In genomic region chr17:16363749-16364536, GRCh38 we compare ENCODE assay signal across 8 cellular contexts. TPM values are rescaled to one million over a fixed set of nuclear protein-coding genes. Genes with fewer than 3 reads are reported as not detected.
A peak's percentile ranks its signal among the peaks of the same experiment; 100 is the strongest.
DNase-seq lines count a peak whose midpoint lies in the region; ATAC-seq and TF ChIP-seq lines count a peak whose summit lies in the region.

No MANE protein-coding gene starts in this region.

- no peak overlapping the region for H3K27ac Mint-ChIP-seq in activated T-cell treated with anti-CD3 and anti-CD28 coated beads, Interleukin-2, amount 50 U/mL, for 24 hours
- H3K27ac Mint-ChIP-seq in neural progenitor cell = no peak overlapping the region

- H3K4me3 ChIP-seq in Panc1 (ENCODE audit: low read depth in 2 of 2, low read length in 2 of 2) (no peak overlapping the region), fibroblast of mammary gland (ENCODE audit: control insufficient read depth, low read depth, low read length) (no peak overlapping the region), neural progenitor cell (no peak overlapping the region), suprapubic skin (no peak overlapping the region)

- H3K9me3 ChIP-seq in Panc1 (ENCODE audit: control insufficient read depth, insufficient read depth, low read depth, low read length) (no peaks in the 10 kb centered on the region), neural progenitor cell (ENCODE audit: low read depth) (no peaks in the 10 kb centered on the region), suprapubic skin (no peaks in the 10 kb centered on the region)

- peak; percentile 66 for ATAC-seq in GM18858 (IDR thresholded peaks at IDR 0.05; ENCODE audit: unreplicated experiment)
- peak; percentile 96 for ATAC-seq in Panc1

- no peak overlapping the region for H3K4me2 ChIP-seq in neural progenitor cell

- intact Hi-C loops in Panc1 (cut with micrococcal nuclease; ENCODE audit: unreplicated experiment) = no loop called here

- H3K4me3 Mint-ChIP-seq in activated T-cell treated with anti-CD3 and anti-CD28 coated beads, Interleukin-2, amount 50 U/mL, for 24 hours = no peak overlapping the region
- no peak overlapping the region for H3K4me3 Mint-ChIP-seq in neural progenitor cell

- 4% methylated on average over 6 of the region's 6 CpGs for WGBS in suprapubic skin

- CTCF ChIA-PET in Panc1 (lab: Charles Lee) = interaction anchor here (0.5 to 1.7 kb wide), 8 partner anchors 9 to 159 kb away, joined by 3 to 12 read pairs (median 7); partner anchors contain the start of gene TRPV2

- H3K9me3 Mint-ChIP-seq in activated T-cell treated with anti-CD3 and anti-CD28 coated beads, Interleukin-2, amount 50 U/mL, for 24 hours = no peaks in the 10 kb centered on the region
- H3K9me3 Mint-ChIP-seq in neural progenitor cell = no peaks in the 10 kb centered on the region

- H3K4me1 ChIP-seq in Panc1 (ENCODE audit: control insufficient read depth, insufficient read depth, low read length) = peaks cover 10% of the 10 kb centered on the region
- no peaks in the 10 kb centered on the region for H3K4me1 ChIP-seq in neural progenitor cell
- H3K4me1 ChIP-seq in suprapubic skin = peaks cover 10% of the 10 kb centered on the region

- H3K27ac ChIP-seq in Panc1 (ENCODE audit: low read length) = no peak overlapping the region; the same call in 1 of the 2 replicates
- no peak overlapping the region for H3K27ac ChIP-seq in neural progenitor cell
- H3K27ac ChIP-seq in suprapubic skin = no peak overlapping the region

- H2AFZ ChIP-seq in neural progenitor cell (replicated peaks) = peak overlapping the region; percentile 18

- peaks cover 3% of the 10 kb centered on the region for H3K4me1 Mint-ChIP-seq in activated T-cell treated with anti-CD3 and anti-CD28 coated beads, Interleukin-2, amount 50 U/mL, for 24 hours (ENCODE audit: low read depth)
- H3K4me1 Mint-ChIP-seq in neural progenitor cell = peaks cover 5% of the 10 kb centered on the region

- TF ChIP-seq POLR2A in suprapubic skin (IDR thresholded peaks at IDR 0.05) = no peak

- POLR2A ChIA-PET in Panc1 (lab: Charles Lee) = no interaction called here

- peak; percentile 95 for TF ChIP-seq CTCF in Panc1 (IDR thresholded peaks at IDR 0.05)
- TF ChIP-seq CTCF in fibroblast of mammary gland (conservative IDR thresholded peaks at IDR 0.05; ENCODE audit: control insufficient read depth, insufficient read depth, low read depth, low read length) = peak; percentile 95
- TF ChIP-seq CTCF in neural progenitor cell (IDR thresholded peaks at IDR 0.05) = peak; percentile 98
- peak; percentile 78 to 89 for TF ChIP-seq CTCF in suprapubic skin (IDR thresholded peaks at IDR 0.05)

- no peaks in the 10 kb centered on the region for H3F3A ChIP-seq in neural progenitor cell (ENCODE audit: low read depth)

- DNase-seq in AG08395 (ENCODE audit: low spot score) = peak; percentile 75
- peak; percentile 48 for DNase-seq in HuH-7 (ENCODE audit: low spot score)
- no peak for DNase-seq in Panc1 (ENCODE audit: low read depth, low spot score)
- peak; percentile 81 for DNase-seq in activated T-cell treated with anti-CD3 and anti-CD28 coated beads, Interleukin-2, amount 50 U/mL, for 24 hours
- peak; percentile 75 for DNase-seq in fibroblast of mammary gland (ENCODE audit: low read depth)
- peak; percentile 88 for DNase-seq in neural progenitor cell (ENCODE audit: low spot score)
- peak; percentile 82 to 86 for DNase-seq in suprapubic skin (ENCODE audit: low spot score in 2 of 2)

- H3K36me3 ChIP-seq in Panc1 (ENCODE audit: control insufficient read depth, insufficient read depth, low read length) = no peaks in the 10 kb centered on the region
- no peaks in the 10 kb centered on the region for H3K36me3 ChIP-seq in neural progenitor cell
- H3K36me3 ChIP-seq in suprapubic skin = no peaks in the 10 kb centered on the region

- no TSS peak for BruUV-seq in Panc1 (replicated peaks; lab: Mats Ljungman, UMichigan)

- H3K36me3 Mint-ChIP-seq in activated T-cell treated with anti-CD3 and anti-CD28 coated beads, Interleukin-2, amount 50 U/mL, for 24 hours (ENCODE audit: low read depth) = no peaks in the 10 kb centered on the region
- H3K36me3 Mint-ChIP-seq in neural progenitor cell = no peaks in the 10 kb centered on the region

- H3K27me3 ChIP-seq in Panc1 (ENCODE audit: control insufficient read depth, insufficient read depth, low read length) (no peaks in the 10 kb centered on the region), neural progenitor cell (no peaks in the 10 kb centered on the region), suprapubic skin (no peaks in the 10 kb centered on the region)

- in situ Hi-C loops in Panc1 (cut with HindIII; ENCODE audit: low pct_unique_long_range_greater_than_20kb, low sequenced_read_pairs) = no loop called here

- no peaks in the 10 kb centered on the region for H3K27me3 Mint-ChIP-seq in activated T-cell treated with anti-CD3 and anti-CD28 coated beads, Interleukin-2, amount 50 U/mL, for 24 hours
- H3K27me3 Mint-ChIP-seq in neural progenitor cell (ENCODE audit: insufficient read depth, low read depth) = peaks cover 2% of the 10 kb centered on the region

- no peak for TF ChIP-seq EP300 in suprapubic skin (IDR thresholded peaks at IDR 0.05)

- no peaks in the 10 kb centered on the region for H4K20me1 ChIP-seq in neural progenitor cell (ENCODE audit: low read depth)

- H3K79me2 ChIP-seq in neural progenitor cell (ENCODE audit: low read depth) = no peaks in the 10 kb centered on the region

- H3K9ac ChIP-seq in neural progenitor cell = no peak overlapping the region

RNA-seq across cellular contexts. Expression of gene CENPV, which starts 10.7 kb away (rescaled TPM):
- total RNA-seq in Panc1 (2021; ENCODE audit: unreplicated experiment) (64.6 TPM), neural progenitor cell (ENCODE audit: low replicate concordance) (220 and 338 TPM in 2 replicates), suprapubic skin (1 to 10 TPM in 3 of 4 donors, under 1 TPM in 1; 0.70 to 3.7 (median 1.8) TPM)
- 43.9 TPM for polyA plus RNA-seq in Panc1 (2012; ENCODE audit: insufficient read length)

RNA-seq across cellular contexts. Expression of gene UBB, which starts 16.9 kb away (rescaled TPM):
- 1,654 TPM for total RNA-seq in Panc1 (2021; ENCODE audit: unreplicated experiment)
- polyA plus RNA-seq in Panc1 (2012; ENCODE audit: insufficient read length) = 2,068 TPM
- 1,249 and 1,476 TPM in 2 replicates for total RNA-seq in neural progenitor cell (ENCODE audit: low replicate concordance)
- total RNA-seq in suprapubic skin = 100 to 1,000 TPM; 469 to 764 (median 628) TPM

RNA-seq across cellular contexts. Expression of gene TRPV2, which starts 51.4 kb away (rescaled TPM):
- total RNA-seq in Panc1 (2021; ENCODE audit: unreplicated experiment) (34.9 TPM), neural progenitor cell (ENCODE audit: low replicate concordance) (0.49 and 0.53 TPM in 2 replicates), suprapubic skin (10 to 100 TPM in 1 of 4 donors, 1 to 10 TPM in 3; 3.0 to 13.9 (median 7.9) TPM)
- polyA plus RNA-seq in Panc1 (2012; ENCODE audit: insufficient read length) = 50.8 TPM

Comparison
In these comparisons a context has a peak if more than half of its experiments do, and no peak if none do; other contexts are left out.
1. RNA of gene CENPV, which starts 10.7 kb away (total RNA-seq): 220 to 338 TPM in neural progenitor cell and 64.6 TPM in Panc1 (single experiment); 0.70 to 3.7 TPM in suprapubic skin; every median in the first group is over 10 times any median in the second.
2. Peak in every context shown above with its lines, with median percentiles within 50 percentile points of each other: CTCF ChIP-seq.